In genomic region chr5:74787424-74787823, GRCh38 we compare ENCODE assay signal across 34 cellular contexts.
"Had no signal": no experiment of that assay in that cellular context is flagged by ENCODE, and none has a peak within 500 bp of the region (broad histone marks: within the 10 kb centered on the region; RNA-seq: fewer than 3 reads in every experiment).

No MANE protein-coding gene starts in this region.

- H3K36me3 ChIP-seq: MG63 had no signal

- H3K9me3 ChIP-seq: MG63 had no signal

- H3K27ac ChIP-seq: KMS-11 had no signal

- H3K27me3 ChIP-seq: MG63 had no signal

- H3K4me3 ChIP-seq: MG63 had no signal

- DNase-seq: Kasumi-1, MG63, MM.1S, MV-4-11, NCI-H1048, NCI-H1092, NCI-H1092 treated with DMSO at 0.1 percent for 48 hours, NCI-H1105, NCI-H1105 treated with DMSO at 0.1 percent for 48 hours, NCI-H1417, NCI-H1417 treated with DMSO at 0.1 percent for 48 hours, NCI-H1436, NCI-H1436 treated with DMSO at 0.1 percent for 48 hours, NCI-H146, NCI-H1694, NCI-H1694 treated with DMSO at 0.1 percent for 48 hours, NCI-H187, NCI-H187 treated with DMSO at 0.1 percent for 48 hours, NCI-H1930, NCI-H2029, NCI-H2029 treated with DMSO at 0.1 percent for 48 hours, NCI-H2081, NCI-H2081 treated with DMSO at 0.1 percent for 48 hours, NCI-H2107, NCI-H2171, NCI-H2171 treated with DMSO at 0.1 percent for 48 hours, NCI-H2227 treated with DMSO at 0.1 percent for 48 hours, NCI-H226, NCI-H345, NCI-H446, NCI-H446 treated with DMSO at 0.1 percent for 48 hours, NCI-H510A, NCI-H510A treated with DMSO at 0.1 percent for 48 hours had no signal
